In genomic region chr3:4493008-4493930, GRCh38 we compare ENCODE assay signal across 1 cellular context.
A peak's percentile ranks its signal among the peaks of the same experiment; 100 is the strongest.
TF ChIP-seq lines count a peak whose summit lies in the region.

ITPR1 (plus strand) TSS chr3:4493348; CDS start chr3:4516492, 23,144 bp downstream.

TF ChIP-seq in HepG2, 621 proteins besides CTCF, POLR2A, EP300 and RAD21 (continued from another document and continues in another):
- TF ChIP-seq ZNF572 (CRISPR knock-in tag; IDR thresholded peaks at IDR 0.05) (peak; percentile 27; the same call in 1 of the 2 replicates), ZNF704 (CRISPR knock-in tag; IDR thresholded peaks at IDR 0.05; ENCODE audit: borderline replicate concordance) (0 out of 2 replicates have a peak, but pooled peaks have one; percentile 34), NFIB (CRISPR knock-in tag; IDR thresholded peaks at IDR 0.05; ENCODE audit: borderline replicate concordance) (no peak), POGK (CRISPR knock-in tag; conservative IDR thresholded peaks at IDR 0.05) (peak; percentile 62; the same call in 1 of the 2 replicates), FOXP1 (IDR thresholded peaks at IDR 0.05) (no peak), FOXP1 (CRISPR knock-in tag; IDR thresholded peaks at IDR 0.05) (no peak), TARDBP (CRISPR knock-in tag; IDR thresholded peaks at IDR 0.05) (0 out of 2 replicates have a peak, but pooled peaks have one; percentile 21), JUND (CRISPR knock-in tag; IDR thresholded peaks at IDR 0.05) (no peak; the same call in 1 of the 2 replicates), SNAI1 (CRISPR knock-in tag; IDR thresholded peaks at IDR 0.05; ENCODE audit: borderline replicate concordance) (no peak), ZNF432 (CRISPR knock-in tag; IDR thresholded peaks at IDR 0.05; ENCODE audit: borderline replicate concordance) (no peak), ZBTB26 (CRISPR knock-in tag; IDR thresholded peaks at IDR 0.05; ENCODE audit: borderline replicate concordance) (no peak), XRCC5 (optimal IDR thresholded peaks at IDR 0.05; ENCODE audit: low read length) (peak; percentile 71), AHR (CRISPR knock-in tag; IDR thresholded peaks at IDR 0.05) (peak; percentile 49; the same call in 1 of the 2 replicates), TAF15 (IDR thresholded peaks at IDR 0.05; ENCODE audit: low read depth, low read length, poor library complexity, severe bottlenecking) (peak; percentile 40), ZNF17 (CRISPR knock-in tag; IDR thresholded peaks at IDR 0.05) (no peak), ZFP62 (CRISPR knock-in tag; IDR thresholded peaks at IDR 0.05) (no peak), DPF2 (CRISPR knock-in tag; IDR thresholded peaks at IDR 0.05; ENCODE audit: borderline replicate concordance, low read depth) (no peak; the same call in 1 of the 2 replicates), HOXA7 (CRISPR knock-in tag; IDR thresholded peaks at IDR 0.05) (no peak), LRRFIP1 (CRISPR knock-in tag; conservative IDR thresholded peaks at IDR 0.05) (no peak), GPBP1L1 (CRISPR knock-in tag; IDR thresholded peaks at IDR 0.05) (no peak), ZNF777 (CRISPR knock-in tag; IDR thresholded peaks at IDR 0.05) (no peak), ZMAT5 (CRISPR knock-in tag; IDR thresholded peaks at IDR 0.05; ENCODE audit: borderline replicate concordance, low read depth) (no peak), ZNF564 (CRISPR knock-in tag; IDR thresholded peaks at IDR 0.05) (peak; percentile 44; the same call in 1 of the 2 replicates), ZNF879 (CRISPR knock-in tag; IDR thresholded peaks at IDR 0.05) (no peak), ZNF274 (CRISPR knock-in tag; IDR thresholded peaks at IDR 0.05) (no peak; the same call in 1 of the 2 replicates), HCFC1 (IDR thresholded peaks at IDR 0.05; ENCODE audit: low read depth, low read length) (peak; percentile 95), DMTF1 (CRISPR knock-in tag; IDR thresholded peaks at IDR 0.05) (no peak), MIXL1 (CRISPR knock-in tag; IDR thresholded peaks at IDR 0.05) (peak; percentile 63; the same call in 1 of the 2 replicates), ZBTB43 (CRISPR knock-in tag; conservative IDR thresholded peaks at IDR 0.05) (no peak), DR1 (CRISPR knock-in tag; IDR thresholded peaks at IDR 0.05) (peak; percentile 99), ZFP41 (CRISPR knock-in tag; IDR thresholded peaks at IDR 0.05; ENCODE audit: borderline replicate concordance) (no peak), ZNF549 (CRISPR knock-in tag; IDR thresholded peaks at IDR 0.05) (no peak), ATF5 (CRISPR knock-in tag; IDR thresholded peaks at IDR 0.05; ENCODE audit: low read depth) (no peak), HDAC1 (CRISPR knock-in tag; IDR thresholded peaks at IDR 0.05) (peak; percentile 62), HNF1A (IDR thresholded peaks at IDR 0.05; ENCODE audit: low read depth) (no peak), HNF1A (CRISPR knock-in tag; IDR thresholded peaks at IDR 0.05; ENCODE audit: borderline replicate concordance) (peak; percentile 73; the same call in 1 of the 2 replicates), FOSL1 (CRISPR knock-in tag; IDR thresholded peaks at IDR 0.05; ENCODE audit: borderline replicate concordance) (no peak), RBFOX2 (IDR thresholded peaks at IDR 0.05; ENCODE audit: low read depth, low read length) (peak; percentile 77), ZNF335 (CRISPR knock-in tag; IDR thresholded peaks at IDR 0.05) (0 out of 2 replicates have a peak, but pooled peaks have one; percentile 53), RNF219 (CRISPR knock-in tag; IDR thresholded peaks at IDR 0.05) (no peak), ZNF251 (CRISPR knock-in tag; IDR thresholded peaks at IDR 0.05) (no peak), ZFAT (CRISPR knock-in tag; conservative IDR thresholded peaks at IDR 0.05) (no peak), SUZ12 (IDR thresholded peaks at IDR 0.05; ENCODE audit: low read depth, low read length) (peak; percentile 94), PHB2 (IDR thresholded peaks at IDR 0.05; ENCODE audit: partially characterized antibody) (no peak), ZNF816 (CRISPR knock-in tag; IDR thresholded peaks at IDR 0.05; ENCODE audit: borderline replicate concordance) (0 out of 2 replicates have a peak, but pooled peaks have one; percentile 8)
